In the genomic region with DNA sequence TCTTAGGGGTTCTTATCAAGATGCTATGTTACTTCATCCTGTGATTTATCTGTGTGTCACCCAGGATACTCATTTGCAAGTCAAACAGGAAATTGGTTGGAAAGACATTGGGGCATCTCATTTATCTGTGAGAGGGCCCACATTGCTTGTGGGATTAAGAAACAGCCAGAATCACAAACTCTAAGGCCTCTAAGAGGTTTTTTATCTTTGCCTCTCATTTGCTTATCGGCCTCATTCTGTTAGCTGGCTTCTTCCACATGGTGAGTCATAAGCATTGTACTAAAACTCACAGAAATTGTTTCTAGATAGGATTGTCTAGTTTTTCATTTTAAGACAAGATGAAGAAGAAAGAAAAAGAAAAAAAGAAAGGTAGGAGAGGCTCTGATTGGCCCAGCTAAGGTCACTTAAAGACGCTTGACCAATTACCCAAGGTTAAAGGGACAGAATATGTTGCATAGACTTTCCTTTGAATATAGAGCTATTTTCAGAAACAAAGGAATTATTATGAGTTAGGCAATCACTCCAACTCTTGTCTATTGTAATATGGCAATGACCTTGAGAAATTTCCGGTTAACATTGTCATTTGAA, we compare ENCODE assay signal across 11 cellular contexts.
DNase-seq lines count a peak whose midpoint lies in the region; ATAC-seq and TF ChIP-seq lines count a peak whose summit lies in the region.
"Had no signal": no experiment of that assay in that cellular context is flagged by ENCODE, and none has a peak within 500 bp of the region (broad histone marks: within the 10 kb centered on the region; RNA-seq: fewer than 3 reads in every experiment).

No MANE protein-coding gene starts in this region.

- intact Hi-C loops in A673 (cut with micrococcal nuclease; ENCODE audit: unreplicated experiment) (loop anchor here (5.0 kb wide), 1 partner anchor 138 kb away; no protein-coding TSS in a partner anchor), adrenal gland (cut with DNase I) (no loop called here)

- POLR2A ChIA-PET in A673 (lab: Charles Lee; ENCODE audit: low non-redundant PET), result no interaction called here
- POLR2A ChIA-PET in activated CD8-positive, alpha-beta T cell treated with anti-CD3 and anti-CD28 coated beads, Interleukin-2, amount 10 ng/mL, durations not matched to agents 7 days and 5 days (lab: Charles Lee), result no interaction called here

- H3K27ac Mint-ChIP-seq in activated CD8-positive, alpha-beta T cell treated with anti-CD3 and anti-CD28 coated beads, Interleukin-2, amount 10 ng/mL, durations not matched to agents 7 days and 5 days, result no peak overlapping the region
- H3K27ac Mint-ChIP-seq: activated CD8-positive, alpha-beta T cell treated with anti-CD3 and anti-CD28 coated beads for 36 hours had no signal

- H3K4me1 ChIP-seq in A673 (ENCODE audit: insufficient read depth, low read length, poor library complexity, severe bottlenecking) (peaks cover 23% of the 10 kb centered on the region), adrenal gland (replicated peaks in 1 of 2) (peaks cover 4 to 19% of the 10 kb centered on the region in 2 donors)

- H3K36me3 ChIP-seq in A673 (ENCODE audit: insufficient read depth, low read length, poor library complexity, severe bottlenecking), result no peaks in the 10 kb centered on the region
- H3K36me3 ChIP-seq in adrenal gland (replicated peaks in 1 of 2), result no peaks in the 10 kb centered on the region
- H3K36me3 ChIP-seq: BE2C had no signal

- no peak for ATAC-seq in activated CD8-positive, alpha-beta T cell treated with anti-CD3 and anti-CD28 coated beads, Interleukin-2, amount 10 ng/mL, durations not matched to agents 7 days and 5 days
- ATAC-seq in esophagus mucosa, result no peak
- ATAC-seq: activated CD8-positive, alpha-beta T cell treated with anti-CD3 and anti-CD28 coated beads for 36 hours had no signal

- H3K36me3 Mint-ChIP-seq in activated CD8-positive, alpha-beta T cell treated with anti-CD3 and anti-CD28 coated beads, Interleukin-2, amount 10 ng/mL, durations not matched to agents 7 days and 5 days (ENCODE audit: low read depth), result no peaks in the 10 kb centered on the region

- CTCF ChIA-PET in A673 (lab: Charles Lee), result interaction anchor here (1.2 kb wide), 1 partner anchor 19 kb away, joined by 3 read pairs; no protein-coding TSS in a partner anchor
- CTCF ChIA-PET in activated CD8-positive, alpha-beta T cell treated with anti-CD3 and anti-CD28 coated beads, Interleukin-2, amount 10 ng/mL, durations not matched to agents 7 days and 5 days (lab: Charles Lee), result no interaction called here

- H3K4me3 ChIP-seq in A673 (ENCODE audit: low read depth, low read length, poor library complexity, severe bottlenecking) (peak overlapping the region; percentile 4), adrenal gland (no peak overlapping the region)
- H3K4me3 ChIP-seq: lung had no signal

- H3K27ac ChIP-seq in A673 (ENCODE audit: low read depth, low read length, poor library complexity, severe bottlenecking), result peak overlapping the region; percentile 89
- H3K27ac ChIP-seq in adrenal gland, result peak overlapping the region; percentile 20 to 63 (median 51)

- BruUV-seq in A673 (replicated peaks; lab: Mats Ljungman, UMichigan), result no TSS peak

- no peaks in the 10 kb centered on the region for H3K9me3 Mint-ChIP-seq in activated CD8-positive, alpha-beta T cell treated with anti-CD3 and anti-CD28 coated beads, Interleukin-2, amount 10 ng/mL, durations not matched to agents 7 days and 5 days (ENCODE audit: insufficient read depth)
- H3K9me3 Mint-ChIP-seq: activated CD8-positive, alpha-beta T cell treated with anti-CD3 and anti-CD28 coated beads for 36 hours had no signal

- TF ChIP-seq CTCF in A673 (conservative IDR thresholded peaks at IDR 0.05; ENCODE audit: low read depth, low read length) (no peak), adrenal gland (IDR thresholded peaks at IDR 0.05) (no peak)

- H3K27me3 ChIP-seq in A673 (replicated peaks; ENCODE audit: insufficient read depth, low read depth, low read length, poor library complexity), result no peaks in the 10 kb centered on the region
- H3K27me3 ChIP-seq in adrenal gland, result no peaks in the 10 kb centered on the region
- H3K27me3 ChIP-seq: BE2C had no signal

- DNase-seq in A673 (ENCODE audit: low spot score) (peak; percentile 98), HT1080 (ENCODE audit: low read depth) (peak; percentile 79), adrenal gland (peak in 3 of 7 donors; percentile 28 to 45 (median 33)), kidney glomerular epithelial cell (lab: John Stamatoyannopoulos, UW) (peak; percentile 43), NCI-H82 (lab: John Stamatoyannopoulos, UW) (no peak), NCI-H1105 (lab: John Stamatoyannopoulos, UW) (no peak)
- DNase-seq in activated CD8-positive, alpha-beta T cell treated with anti-CD3 and anti-CD28 coated beads, Interleukin-2, amount 10 ng/mL, durations not matched to agents 7 days and 5 days, result no peak
- DNase-seq: activated CD8-positive, alpha-beta T cell treated with anti-CD3 and anti-CD28 coated beads for 36 hours; BE2C had no signal

- 36 to 46% (median 39%) methylated on average over 3 of the region's 3 CpGs for WGBS in adrenal gland, 4 donors

- no peaks in the 10 kb centered on the region for H3K4me1 Mint-ChIP-seq in activated CD8-positive, alpha-beta T cell treated with anti-CD3 and anti-CD28 coated beads, Interleukin-2, amount 10 ng/mL, durations not matched to agents 7 days and 5 days (ENCODE audit: low read depth)

- H3K27me3 Mint-ChIP-seq in activated CD8-positive, alpha-beta T cell treated with anti-CD3 and anti-CD28 coated beads, Interleukin-2, amount 10 ng/mL, durations not matched to agents 7 days and 5 days (ENCODE audit: low read depth), result no peaks in the 10 kb centered on the region
- H3K27me3 Mint-ChIP-seq: activated CD8-positive, alpha-beta T cell treated with anti-CD3 and anti-CD28 coated beads for 36 hours had no signal

- no peak overlapping the region for H3K4me3 Mint-ChIP-seq in activated CD8-positive, alpha-beta T cell treated with anti-CD3 and anti-CD28 coated beads, Interleukin-2, amount 10 ng/mL, durations not matched to agents 7 days and 5 days
- H3K4me3 Mint-ChIP-seq: activated CD8-positive, alpha-beta T cell treated with anti-CD3 and anti-CD28 coated beads for 36 hours had no signal

- TF ChIP-seq POLR2A in adrenal gland (IDR thresholded peaks at IDR 0.05), result no peak

- no peaks in the 10 kb centered on the region for H3K9me3 ChIP-seq in A673 (ENCODE audit: low read depth, low read length, poor library complexity, severe bottlenecking)
- no peaks in the 10 kb centered on the region for H3K9me3 ChIP-seq in adrenal gland (replicated peaks in 1 of 3)
- H3K9me3 ChIP-seq: BE2C had no signal

Comparison
In these comparisons a context has a peak if more than half of its experiments do, and no peak if none do; other contexts are left out.
1. DNase-seq: peak in A673 (single experiment), HT1080 (single experiment) and kidney glomerular epithelial cell (single experiment); none in NCI-H82 (single experiment), activated CD8-positive, alpha-beta T cell treated with anti-CD3 and anti-CD28 coated beads, Interleukin-2, amount 10 ng/mL, durations not matched to agents 7 days and 5 days (single experiment) and NCI-H1105 (single experiment).